In genomic region chr12:48980953-48981756, GRCh38 we compare ENCODE assay signal across 8 cellular contexts. TPM values are rescaled to one million over a fixed set of nuclear protein-coding genes. Genes with fewer than 3 reads are reported as not detected.
DNase-seq lines count a peak whose midpoint lies in the region; ATAC-seq and TF ChIP-seq lines count a peak whose summit lies in the region.

No MANE protein-coding gene starts in this region.

- H3K27me3 ChIP-seq in right cardiac atrium (ENCODE audit: control insufficient read depth, insufficient read depth) (no peaks in the 10 kb centered on the region), spleen (replicated peaks in 1 of 7) (peaks cover 0 to 97% (median 63%) of the 10 kb centered on the region in 7 donors)

- 2% methylated on average over 91 of the region's 91 CpGs for WGBS in right cardiac atrium
- 1 to 3% (median 2%) methylated on average over 28 to 91 of the region's 91 CpGs for WGBS in spleen, 5 donors

- TF ChIP-seq POLR2A in spleen (IDR thresholded peaks at IDR 0.05): no peak

- H3K36me3 ChIP-seq in spleen: no peaks in the 10 kb centered on the region

- H3K27ac ChIP-seq in right cardiac atrium (ENCODE audit: low read length) (no peak overlapping the region), spleen (peak overlapping the region in 4 of 8 donors; percentile 13 to 76 (median 62))

- ATAC-seq in right cardiac atrium (peak; percentile 30 to 32), HG03571 (IDR thresholded peaks at IDR 0.05; ENCODE audit: unreplicated experiment) (no peak)

- H3K4me1 ChIP-seq in right cardiac atrium (ENCODE audit: control insufficient read depth, insufficient read depth, low read length) (peaks cover 15% of the 10 kb centered on the region), spleen (peaks cover 37 to 50% (median 44%) of the 10 kb centered on the region in 6 donors)

- intact Hi-C loops in right cardiac atrium (cut with DNase I): no loop called here
- intact Hi-C loops in spleen (cut with DNase I; ENCODE audit: low total_unique reads): no loop called here

- no peaks in the 10 kb centered on the region for H3K9me3 ChIP-seq in right cardiac atrium (ENCODE audit: control insufficient read depth, low read length)
- H3K9me3 ChIP-seq in spleen: no peaks in the 10 kb centered on the region

- TF ChIP-seq CTCF in spleen (IDR thresholded peaks at IDR 0.05 in 8 of 11, conservative IDR thresholded peaks at IDR 0.05 in 3 of 11): peak in 1 of 11 experiments; percentile 23

- H3K4me3 ChIP-seq in right cardiac atrium (ENCODE audit: low read length) (no peak overlapping the region), spleen (peak overlapping the region in 7 of 8 donors; percentile 12 to 74 (median 45))

- DNase-seq in activated T-cell treated with anti-CD3 and anti-CD28 coated beads for 48 hours (ENCODE audit: low read depth) (peak; percentile 24), activated T-cell treated with anti-CD3 and anti-CD28 coated beads for 4 hours (no peak), right cardiac atrium (peak; percentile 46 to 76 (median 75)), spleen (no peak), GOT3 (lab: John Stamatoyannopoulos, UW) (no peak), DMS153 (lab: John Stamatoyannopoulos, UW) (no peak)
- DNase-seq in activated T-cell treated with anti-CD3 and anti-CD28 coated beads, Interleukin-2, amount 50 U/mL, for 48 hours: peak; percentile 33 to 52

RNA-seq across cellular contexts. Expression of gene WNT1, which starts 3.0 kb away (rescaled TPM):
- not detected for total RNA-seq in right cardiac atrium
- not detected for polyA plus RNA-seq in right cardiac atrium
- under 1 TPM in 3 of 7 donors, not detected in 4; 0.23 to 0.52 (median 0.41) TPM for total RNA-seq in spleen
- polyA plus RNA-seq in spleen: under 1 TPM in 1 of 3 donors, not detected in 2; 0.06 TPM

RNA-seq across cellular contexts. Expression of gene WNT10B, which starts 9.6 kb away (rescaled TPM):
- total RNA-seq in right cardiac atrium (1 to 10 TPM in 1 of 4 donors, under 1 TPM in 3; 0.57 to 1.7 (median 0.73) TPM), spleen (1 to 10 TPM in 6 of 7 donors, under 1 TPM in 1; 0.59 to 2.9 (median 2.0) TPM)
- polyA plus RNA-seq in right cardiac atrium (0.66 TPM), spleen (1 to 10 TPM; 2.5 to 5.4 (median 4.6) TPM)

RNA-seq across cellular contexts. Expression of gene DDN, which starts 18.0 kb away (rescaled TPM):
- total RNA-seq in right cardiac atrium (1 to 10 TPM in 2 of 4 donors, under 1 TPM in 2; 0.42 to 2.8 (median 1.1) TPM), spleen (1 to 10 TPM in 1 of 7 donors, under 1 TPM in 5, not detected in 1; 0.15 to 2.0 (median 0.40) TPM)
- polyA plus RNA-seq in right cardiac atrium (1.6 TPM), spleen (under 1 TPM; 0.09 to 0.64 (median 0.42) TPM)

RNA-seq across cellular contexts. Expression of gene ARF3, which starts 23.9 kb away (rescaled TPM):
- total RNA-seq in right cardiac atrium (10 to 100 TPM; 75.6 to 94.8 (median 80.6) TPM), spleen (100 to 1,000 TPM in 4 of 7 donors, 10 to 100 TPM in 3; 66.8 to 152 (median 125) TPM)
- polyA plus RNA-seq in right cardiac atrium (65.0 TPM), spleen (10 to 100 TPM; 22.2 to 54.1 (median 31.2) TPM)

RNA-seq across cellular contexts. Expression of gene PRKAG1, which starts 37.4 kb away (rescaled TPM):
- total RNA-seq in right cardiac atrium: 10 to 100 TPM; 65.7 to 88.9 (median 80.7) TPM
- polyA plus RNA-seq in right cardiac atrium: 72.4 TPM
- 10 to 100 TPM; 40.2 to 47.2 (median 44.6) TPM for total RNA-seq in spleen
- 10 to 100 TPM; 34.1 to 41.4 (median 39.8) TPM for polyA plus RNA-seq in spleen

Comparison
In these comparisons a context has a peak if more than half of its experiments do, and no peak if none do; other contexts are left out.
1. DNase-seq: peak in activated T-cell treated with anti-CD3 and anti-CD28 coated beads for 48 hours (single experiment), activated T-cell treated with anti-CD3 and anti-CD28 coated beads, Interleukin-2, amount 50 U/mL, for 48 hours (2 of 2) and right cardiac atrium (3 of 3); none in activated T-cell treated with anti-CD3 and anti-CD28 coated beads for 4 hours (single experiment), spleen (single experiment), GOT3 (single experiment) and DMS153 (single experiment).